Comparison of ENCODE assay signal across 10 cellular contexts in the genomic region with DNA sequence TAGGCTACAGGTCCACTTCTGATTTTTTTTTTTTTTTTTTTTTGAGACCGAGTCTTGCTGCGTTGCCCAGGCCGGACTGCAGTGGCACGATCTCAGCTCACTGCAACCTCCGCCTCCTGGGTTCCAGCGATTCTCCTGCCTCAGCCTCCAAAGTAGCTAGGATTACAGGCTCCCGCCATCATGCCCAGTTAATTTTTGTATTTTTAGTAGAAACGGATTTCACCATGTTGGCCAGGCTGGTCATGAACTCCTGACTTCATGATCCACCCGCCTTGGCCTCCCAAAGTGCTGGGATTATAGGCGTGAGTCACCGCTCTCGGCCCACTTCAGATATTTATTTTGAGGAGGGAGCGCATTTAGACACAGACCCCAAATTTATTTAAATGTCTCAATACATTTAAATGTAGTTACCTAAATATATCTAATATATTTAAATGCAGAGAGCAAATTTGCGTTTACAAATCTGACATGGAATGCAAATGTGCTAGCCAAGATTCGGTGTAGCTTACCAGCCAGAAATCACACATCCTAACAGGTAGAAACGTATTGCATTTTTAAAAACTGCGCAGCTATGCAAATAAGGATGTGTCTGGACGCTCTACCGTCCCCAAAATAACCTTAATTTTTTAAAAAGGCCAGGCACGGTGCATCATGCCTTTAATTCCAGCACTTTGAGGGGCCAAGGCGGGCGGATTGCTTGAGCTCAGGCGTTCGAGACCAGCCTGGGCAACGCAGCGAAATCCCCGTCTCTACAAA. TPM values are rescaled to one million over a fixed set of nuclear protein-coding genes. Genes with fewer than 3 reads are reported as not detected.
DNase-seq lines count a peak whose midpoint lies in the region; ATAC-seq and TF ChIP-seq lines count a peak whose summit lies in the region.
"Not testable (repeated sequence)": the region's sequence is repeated elsewhere in the genome, so short reads cannot be mapped to it uniquely, and the experiment has no call there.
"Had no signal": no experiment of that assay in that cellular context is flagged by ENCODE, and none has a peak within 500 bp of the region (broad histone marks: within the 10 kb centered on the region; RNA-seq: fewer than 3 reads in every experiment).

No MANE protein-coding gene starts in this region.

- H3K9me3 ChIP-seq in H9 (ENCODE audit: control insufficient read depth, low read depth, low read length); NT2/D1 (ENCODE audit: insufficient read depth, low read length); mononuclear cell (ENCODE audit: low read depth, low read length); skeletal muscle satellite cell (replicated peaks; ENCODE audit: low read length): not testable (repeated sequence)

- H4K20me1 ChIP-seq in H9 (ENCODE audit: control insufficient read depth, insufficient read depth, insufficient read length), result not testable (repeated sequence)

- H3K4me2 ChIP-seq in H9 (ENCODE audit: insufficient read depth, insufficient read length, low read length) (peak overlapping the region; percentile 92), skeletal muscle satellite cell (ENCODE audit: low read length) (peak overlapping the region; percentile 93)

- not testable (repeated sequence) for H4K91ac ChIP-seq in H9 (ENCODE audit: insufficient read length, low read depth, low read length)

- not testable (repeated sequence) for H2BK120ac ChIP-seq in H9 (ENCODE audit: low read depth, low read length, poor library complexity, severe bottlenecking)

- H3T11ph ChIP-seq in H9 (ENCODE audit: low read length), result not testable (repeated sequence)

- H3K4me3 Mint-ChIP-seq in H9, result peak overlapping the region; percentile 86 to 92
- H3K4me3 Mint-ChIP-seq in activated CD8-positive, alpha-beta T cell treated with anti-CD3 and anti-CD28 coated beads for 36 hours, result peak overlapping the region; percentile 88
- peak overlapping the region; percentile 92 for H3K4me3 Mint-ChIP-seq in central memory CD8-positive, alpha-beta T cell
- peak overlapping the region; percentile 84 for H3K4me3 Mint-ChIP-seq in glutamatergic neuron (ENCODE audit: unreplicated experiment)

- not testable (repeated sequence) for H3K18ac ChIP-seq in H9 (ENCODE audit: insufficient read length, low read depth, low read length)

- TF ChIP-seq CTCF in H9 (conservative IDR thresholded peaks at IDR 0.05); activated CD8-positive, alpha-beta T cell treated with anti-CD3 and anti-CD28 coated beads for 36 hours (IDR thresholded peaks at IDR 0.05); glutamatergic neuron (IDR thresholded peaks at IDR 0.05; ENCODE audit: partially characterized antibody, unreplicated experiment): not testable (repeated sequence)

- H3K9ac ChIP-seq in H9 (ENCODE audit: extremely low read depth, insufficient read length, low read length), result peak overlapping the region; percentile 88
- peak overlapping the region; percentile 97 for H3K9ac ChIP-seq in NT2/D1 (ENCODE audit: insufficient read length, low read depth)
- H3K9ac ChIP-seq in skeletal muscle satellite cell (ENCODE audit: low read depth, low read length), result peak overlapping the region; percentile 92

- H3K27me3 Mint-ChIP-seq in H9 (ENCODE audit: low read depth); activated CD8-positive, alpha-beta T cell treated with anti-CD3 and anti-CD28 coated beads for 36 hours; central memory CD8-positive, alpha-beta T cell; glutamatergic neuron (ENCODE audit: unreplicated experiment): not testable (repeated sequence)

- not testable (repeated sequence) for H3K36me3 ChIP-seq in ACC112 (ENCODE audit: insufficient read depth, low read length)
- H3K36me3 ChIP-seq in NT2/D1 (ENCODE audit: insufficient read depth, insufficient read length, low read length), result peaks cover 39% of the 10 kb centered on the region
- H3K36me3 ChIP-seq in skeletal muscle satellite cell (ENCODE audit: insufficient read depth, low read length), result peaks cover 11% of the 10 kb centered on the region

- 0 out of 7 replicates have a peak overlapping the region, but pooled peaks of 1 of the 3 experiments have one; percentile 68 for H3K27ac Mint-ChIP-seq in H9
- H3K27ac Mint-ChIP-seq in activated CD8-positive, alpha-beta T cell treated with anti-CD3 and anti-CD28 coated beads for 36 hours, result peak overlapping the region; percentile 91
- peak overlapping the region; percentile 61 for H3K27ac Mint-ChIP-seq in central memory CD8-positive, alpha-beta T cell (ENCODE audit: low read depth)
- H3K27ac Mint-ChIP-seq in glutamatergic neuron (ENCODE audit: unreplicated experiment), result not testable (repeated sequence)

- H2BK12ac ChIP-seq in H9 (ENCODE audit: insufficient read length, low read depth, low read length), result not testable (repeated sequence)

- intact Hi-C loops in activated CD8-positive, alpha-beta T cell treated with anti-CD3 and anti-CD28 coated beads for 36 hours (cut with micrococcal nuclease), result not testable (repeated sequence)

- H3K4me3 ChIP-seq in ACC112 (ENCODE audit: low read depth, low read length), result peak overlapping the region; percentile 94
- H3K4me3 ChIP-seq in NT2/D1 (ENCODE audit: insufficient read length, low read depth), result peak overlapping the region; percentile 92
- peak overlapping the region; percentile 77 for H3K4me3 ChIP-seq in mononuclear cell (ENCODE audit: low read length)
- H3K4me3 ChIP-seq in skeletal muscle satellite cell (ENCODE audit: low read length), result peak overlapping the region; percentile 95

- H3K36me3 Mint-ChIP-seq in H9 (ENCODE audit: insufficient read depth in 1 of 3, low read depth in 3 of 3), result peaks cover 18 to 36% (median 35%) of the 10 kb centered on the region in 3 experiments; a peak in 6 of 7 replicates
- H3K36me3 Mint-ChIP-seq in activated CD8-positive, alpha-beta T cell treated with anti-CD3 and anti-CD28 coated beads for 36 hours (ENCODE audit: low read depth), result peaks cover 30% of the 10 kb centered on the region
- peaks cover 29% of the 10 kb centered on the region for H3K36me3 Mint-ChIP-seq in central memory CD8-positive, alpha-beta T cell (ENCODE audit: insufficient read depth)
- not testable (repeated sequence) for H3K36me3 Mint-ChIP-seq in glutamatergic neuron (ENCODE audit: unreplicated experiment)

- H3K79me2 ChIP-seq in ACC112 (ENCODE audit: control insufficient read depth, insufficient read depth, low read length, unreplicated experiment), result peaks cover 36% of the 10 kb centered on the region
- not testable (repeated sequence) for H3K79me2 ChIP-seq in H9 (ENCODE audit: insufficient read depth, low read length)

- POLR2A ChIA-PET in activated CD8-positive, alpha-beta T cell treated with anti-CD3 and anti-CD28 coated beads for 36 hours (lab: Charles Lee), result interaction anchor here (0.5 to 1.7 kb wide), 6 partner anchors 10 to 467 kb away, joined by 3 to 5 read pairs (median 3); no protein-coding TSS in a partner anchor

- not testable (repeated sequence) for H2AK5ac ChIP-seq in H9 (ENCODE audit: insufficient read length, low read length)

- not testable (repeated sequence) for H3K27me3 ChIP-seq in ACC112 (ENCODE audit: insufficient read depth, low read length); H9 (ENCODE audit: insufficient read depth, low read length); NT2/D1 (ENCODE audit: insufficient read depth, insufficient read length); mononuclear cell (ENCODE audit: insufficient read depth, low read length); skeletal muscle satellite cell (ENCODE audit: control insufficient read depth, insufficient read depth, low read length)

- no CpG with 5 or more reads among the region's 27 CpGs for WGBS in H9 (ENCODE audit: extremely low coverage, insufficient read length, low lambda C conversion rate)

- H3K9me3 Mint-ChIP-seq in H9; activated CD8-positive, alpha-beta T cell treated with anti-CD3 and anti-CD28 coated beads for 36 hours; central memory CD8-positive, alpha-beta T cell; glutamatergic neuron (ENCODE audit: unreplicated experiment): not testable (repeated sequence)

- not testable (repeated sequence) for ATAC-seq in activated CD8-positive, alpha-beta T cell treated with anti-CD3 and anti-CD28 coated beads for 36 hours; central memory CD8-positive, alpha-beta T cell (replicated peaks; ENCODE audit: extremely low read depth, poor library complexity, severe bottlenecking)

- peaks cover 9 to 22% of the 10 kb centered on the region in 2 experiments for H3K4me1 Mint-ChIP-seq in H9
- peaks cover 39% of the 10 kb centered on the region for H3K4me1 Mint-ChIP-seq in activated CD8-positive, alpha-beta T cell treated with anti-CD3 and anti-CD28 coated beads for 36 hours (ENCODE audit: low read depth)
- peaks cover 22% of the 10 kb centered on the region for H3K4me1 Mint-ChIP-seq in central memory CD8-positive, alpha-beta T cell
- not testable (repeated sequence) for H3K4me1 Mint-ChIP-seq in glutamatergic neuron (ENCODE audit: low read depth, unreplicated experiment)

- not testable (repeated sequence) for H4K5ac ChIP-seq in H9 (ENCODE audit: insufficient read length, low read depth, low read length)

- not testable (repeated sequence) for H3K56ac ChIP-seq in H9 (ENCODE audit: insufficient read length, low read depth, low read length)

- not testable (repeated sequence) for H3K4ac ChIP-seq in H9 (ENCODE audit: low read depth, low read length)

- not testable (repeated sequence) for H3K23me2 ChIP-seq in H9 (ENCODE audit: insufficient read length, low read depth, low read length, poor library complexity, severe bottlenecking)

- H2BK5ac ChIP-seq in H9 (ENCODE audit: insufficient read length, low read length), result not testable (repeated sequence)

- not testable (repeated sequence) for H3K27ac ChIP-seq in ACC112 (ENCODE audit: low read depth, low read length); H9 (ENCODE audit: insufficient read length, low read depth, low read length)

- H2BK20ac ChIP-seq in H9 (ENCODE audit: low read depth, low read length, poor library complexity, severe bottlenecking), result not testable (repeated sequence)

- not testable (repeated sequence) for H2BK15ac ChIP-seq in H9 (ENCODE audit: low read depth, low read length)

- CTCF ChIA-PET in activated CD8-positive, alpha-beta T cell treated with anti-CD3 and anti-CD28 coated beads for 36 hours (lab: Charles Lee), result interaction anchor here (1.1 kb wide), 1 partner anchor 11 kb away, joined by 4 read pairs; no protein-coding TSS in a partner anchor

- not testable (repeated sequence) for H3K14ac ChIP-seq in H9 (ENCODE audit: insufficient read depth, low read length)

- peaks cover 11% of the 10 kb centered on the region for H3K79me1 ChIP-seq in H9 (ENCODE audit: insufficient read depth, low read depth, low read length, poor library complexity, severe bottlenecking)

- H3K23ac ChIP-seq in H9 (ENCODE audit: insufficient read length, low read depth, low read length), result not testable (repeated sequence)

- not testable (repeated sequence) for DNase-seq in H9; NT2/D1 (ENCODE audit: low read depth, low spot score); central memory CD8-positive, alpha-beta T cell (ENCODE audit: low spot score in 2 of 2); glutamatergic neuron
- peak; percentile 29 for DNase-seq in activated CD8-positive, alpha-beta T cell treated with anti-CD3 and anti-CD28 coated beads for 36 hours

- H3K4me1 ChIP-seq in ACC112 (ENCODE audit: control insufficient read depth, insufficient read depth, low read length, unreplicated experiment), result peaks cover 20% of the 10 kb centered on the region
- not testable (repeated sequence) for H3K4me1 ChIP-seq in H9 (ENCODE audit: insufficient read depth, low read length); NT2/D1 (ENCODE audit: insufficient read depth, insufficient read length); skeletal muscle satellite cell (ENCODE audit: control insufficient read depth, insufficient read depth, low read length)
- H3K4me1 ChIP-seq in mononuclear cell (ENCODE audit: insufficient read depth, low read length), result peaks cover 21% of the 10 kb centered on the region

- not testable (repeated sequence) for H2AFZ ChIP-seq in ACC112 (ENCODE audit: low read length, unreplicated experiment); H9 (ENCODE audit: low read length)

- H4K8ac ChIP-seq in H9 (replicated peaks; ENCODE audit: insufficient read length, low read depth, low read length), result not testable (repeated sequence)

RNA-seq across cellular contexts. Expression of a gene that starts 0.8 kb away (rescaled TPM):
- total RNA-seq in H9 (2021) (17.1 and 18.4 TPM in 2 replicates), glutamatergic neuron (ENCODE audit: unreplicated experiment) (24.3 TPM), mononuclear cell (11.5 TPM)
- 10 to 100 TPM; 20.5 to 22.8 TPM for total RNA-seq in activated CD8-positive, alpha-beta T cell treated with anti-CD3 and anti-CD28 coated beads for 36 hours
- total RNA-seq in skeletal muscle satellite cell (2012; rRNA removed), result 18.8 and 22.3 TPM in 2 replicates

RNA-seq across cellular contexts. Expression of a gene that starts 1.1 kb away (rescaled TPM):
- total RNA-seq in H9 (2021), result 77.6 and 78.2 TPM in 2 replicates
- total RNA-seq in activated CD8-positive, alpha-beta T cell treated with anti-CD3 and anti-CD28 coated beads for 36 hours, result 10 to 100 TPM; 50.6 to 54.7 TPM
- 35.2 TPM for total RNA-seq in glutamatergic neuron (ENCODE audit: unreplicated experiment)
- total RNA-seq in mononuclear cell, result 6.4 TPM
- total RNA-seq in skeletal muscle satellite cell (2012; rRNA removed), result 81.4 and 99.2 TPM in 2 replicates

RNA-seq across cellular contexts. Expression of a gene that starts 23.2 kb away (rescaled TPM):
- 0.24 TPM in 1 of 2 replicates, not detected in the other for total RNA-seq in H9 (2021)
- under 1 TPM in 1 of 2 experiments, not detected in 1; 0.27 TPM for total RNA-seq in activated CD8-positive, alpha-beta T cell treated with anti-CD3 and anti-CD28 coated beads for 36 hours
- not detected for total RNA-seq in glutamatergic neuron (ENCODE audit: unreplicated experiment)
- total RNA-seq in mononuclear cell, result not detected
- total RNA-seq in skeletal muscle satellite cell (2012; rRNA removed), result 0.22 and 0.51 TPM in 2 replicates
- total RNA-seq: left colon had no signal

RNA-seq across cellular contexts. Expression of a gene that starts 37.5 kb away (rescaled TPM):
- total RNA-seq in H9 (2021), result 0.63 and 1.1 TPM in 2 replicates
- total RNA-seq in activated CD8-positive, alpha-beta T cell treated with anti-CD3 and anti-CD28 coated beads for 36 hours, result under 1 TPM in 1 of 2 experiments, not detected in 1; 0.59 TPM
- not detected for total RNA-seq in glutamatergic neuron (ENCODE audit: unreplicated experiment)
- total RNA-seq in mononuclear cell, result 0.10 TPM
- under 0.01 TPM in 1 of 2 replicates, not detected in the other for total RNA-seq in skeletal muscle satellite cell (2012; rRNA removed)
- total RNA-seq: HT1080, left colon had no signal

RNA-seq across cellular contexts. Expression of a gene that starts 51.0 kb away (rescaled TPM):
- total RNA-seq in H9 (2021) (107 and 112 TPM in 2 replicates), glutamatergic neuron (ENCODE audit: unreplicated experiment) (103 TPM), mononuclear cell (173 TPM)
- total RNA-seq in activated CD8-positive, alpha-beta T cell treated with anti-CD3 and anti-CD28 coated beads for 36 hours, result 100 to 1,000 TPM; 110 to 115 TPM
- 121 and 159 TPM in 2 replicates for total RNA-seq in skeletal muscle satellite cell (2012; rRNA removed)
